ENCODE assay signal across 8 cellular contexts in genomic region chrX:118727686-118728339, GRCh38.
A peak's percentile ranks its signal among the peaks of the same experiment; 100 is the strongest.
DNase-seq lines count a peak whose midpoint lies in the region; ATAC-seq and TF ChIP-seq lines count a peak whose summit lies in the region.

No MANE protein-coding gene starts in this region.

- no peaks in the 10 kb centered on the region for H3K9me3 ChIP-seq in iPS-20b (ENCODE audit: insufficient read depth, low read depth, low read length)

- in situ Hi-C loops in astrocyte of the cerebellum (cut with HindIII; ENCODE audit: low sequenced_read_pairs) = no loop called here

- peaks cover 33% of the 10 kb centered on the region for H3K27me3 ChIP-seq in iPS-20b (ENCODE audit: insufficient read depth, low read length)

- H3K27ac ChIP-seq in iPS-20b (ENCODE audit: low read length) (no peak overlapping the region), skin epidermis (peak overlapping the region; percentile 85 to 99 (median 94))

- TF ChIP-seq CTCF in astrocyte of the cerebellum (IDR thresholded peaks at IDR 0.05; ENCODE audit: low read depth, low read length, missing control alignments) = no peak

- H3K36me3 ChIP-seq in iPS-20b (ENCODE audit: insufficient read depth, low read depth, low read length) = no peaks in the 10 kb centered on the region

- peak; percentile 12 for DNase-seq in NCI-H2227 (lab: John Stamatoyannopoulos, UW; ENCODE audit: unreplicated experiment)
- no peak for DNase-seq in NCI-H2227 treated with DMSO at 0.1 percent for 48 hours (lab: John Stamatoyannopoulos, UW)
- no peak for DNase-seq in astrocyte of the cerebellum (ENCODE audit: low read depth)
- DNase-seq in putamen (ENCODE audit: low spot score) = no peak
- no peak for DNase-seq in SIG-M5 (lab: John Stamatoyannopoulos, UW)

- peak; percentile 14 for ATAC-seq in HG03139 (IDR thresholded peaks at IDR 0.05; ENCODE audit: unreplicated experiment)

- no peaks in the 10 kb centered on the region for H3K4me1 ChIP-seq in iPS-20b (ENCODE audit: insufficient read depth, low read length)

- peak overlapping the region; percentile 37; the same call in 1 of the 2 replicates for H3K9ac ChIP-seq in iPS-20b (ENCODE audit: low read depth, low read length)

- H3K4me3 ChIP-seq in astrocyte of the cerebellum (ENCODE audit: low read depth, low read length) (peak overlapping the region; percentile 61), iPS-20b (ENCODE audit: low read length) (peak overlapping the region; percentile 59; the same call in 1 of the 2 replicates), skin epidermis (peak overlapping the region; percentile 50 to 73 (median 64))
